In the genomic region with DNA sequence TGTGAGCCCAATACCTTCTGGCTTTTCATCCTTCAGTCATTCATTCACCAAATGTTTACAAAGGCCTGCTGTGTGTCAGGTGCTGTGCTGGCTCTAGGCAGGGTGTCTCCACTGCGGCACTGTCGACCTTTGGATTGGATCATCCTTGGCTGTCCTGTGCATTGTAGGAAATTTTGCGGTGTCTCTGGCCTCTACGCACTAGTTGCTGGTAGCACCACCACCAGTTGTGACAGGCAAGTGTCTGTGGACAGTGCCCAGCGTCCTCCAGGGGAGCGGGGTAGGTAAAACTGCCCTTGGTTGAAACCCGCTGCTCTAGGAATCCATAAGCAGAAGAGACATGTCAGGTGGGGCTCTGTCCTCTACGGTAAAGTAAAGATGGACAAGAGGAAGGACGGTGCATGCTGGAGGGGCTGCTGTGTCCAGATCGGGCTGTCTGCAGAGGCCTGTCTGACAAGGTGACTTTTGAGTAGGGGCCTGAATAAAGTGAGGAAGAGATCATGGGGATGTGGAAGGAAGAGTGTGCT, we compare ENCODE assay signal across 1 cellular context.
TF ChIP-seq lines count a peak whose summit lies in the region.

No MANE protein-coding gene starts in this region.

TF ChIP-seq in HepG2, 621 proteins besides CTCF, POLR2A, EP300 and RAD21 (continued from another document and continues in another):
- TF ChIP-seq, protein P1, sequence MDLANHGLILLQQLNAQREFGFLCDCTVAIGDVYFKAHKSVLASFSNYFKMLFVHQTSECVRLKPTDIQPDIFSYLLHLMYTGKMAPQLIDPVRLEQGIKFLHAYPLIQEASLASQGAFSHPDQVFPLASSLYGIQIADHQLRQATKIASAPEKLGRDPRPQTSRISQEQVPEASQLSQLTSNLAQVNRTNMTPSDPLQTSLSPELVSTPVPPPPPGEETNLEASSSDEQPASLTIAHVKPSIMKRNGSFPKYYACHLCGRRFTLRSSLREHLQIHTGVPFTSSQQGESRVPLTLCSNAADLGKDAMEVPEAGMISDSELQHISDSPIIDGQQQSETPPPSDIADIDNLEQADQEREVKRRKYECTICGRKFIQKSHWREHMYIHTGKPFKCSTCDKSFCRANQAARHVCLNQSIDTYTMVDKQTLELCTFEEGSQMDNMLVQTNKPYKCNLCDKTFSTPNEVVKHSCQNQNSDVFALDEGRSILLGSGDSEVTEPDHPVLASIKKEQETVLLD (CRISPR knock-in tag; IDR thresholded peaks at IDR 0.05; ENCODE audit: low read depth): no peak
- TF ChIP-seq CAMTA2 (CRISPR knock-in tag; IDR thresholded peaks at IDR 0.05; ENCODE audit: borderline replicate concordance) (no peak), ZNF264 (CRISPR knock-in tag; IDR thresholded peaks at IDR 0.05) (0 out of 2 replicates have a peak, but pooled peaks have one; percentile 47), SOX5 (CRISPR knock-in tag; IDR thresholded peaks at IDR 0.05; ENCODE audit: borderline replicate concordance) (peak; percentile 78), HNF4G (IDR thresholded peaks at IDR 0.05; ENCODE audit: borderline replicate concordance, low read depth, low read length) (peak; percentile 84), HNF4G (CRISPR knock-in tag; IDR thresholded peaks at IDR 0.05; ENCODE audit: borderline replicate concordance, low read depth) (peak; percentile 79; the same call in 1 of the 2 replicates), POLR2AphosphoS2 (IDR thresholded peaks at IDR 0.05; ENCODE audit: low read depth, low read length) (no peak), ARID2 (CRISPR knock-in tag; IDR thresholded peaks at IDR 0.05; ENCODE audit: borderline replicate concordance) (no peak), SIX4 (CRISPR knock-in tag; IDR thresholded peaks at IDR 0.05) (no peak), MATR3 (CRISPR knock-in tag; IDR thresholded peaks at IDR 0.05) (no peak), SP4 (CRISPR knock-in tag; IDR thresholded peaks at IDR 0.05) (peak; percentile 15; the same call in 1 of the 2 replicates), SRY (CRISPR knock-in tag; IDR thresholded peaks at IDR 0.05) (no peak), CCDC6 (CRISPR knock-in tag; IDR thresholded peaks at IDR 0.05) (0 out of 2 replicates have a peak, but pooled peaks have one; percentile 39), KDM1A (CRISPR knock-in tag; IDR thresholded peaks at IDR 0.05) (peak; percentile 89), RFXAP (CRISPR knock-in tag; IDR thresholded peaks at IDR 0.05; ENCODE audit: borderline replicate concordance) (peak; percentile 19; the same call in 1 of the 2 replicates), ZIK1 (CRISPR knock-in tag; IDR thresholded peaks at IDR 0.05; ENCODE audit: borderline replicate concordance, low read depth) (no peak), ZNF33A (CRISPR knock-in tag; IDR thresholded peaks at IDR 0.05; ENCODE audit: borderline replicate concordance) (no peak), CBX1 (IDR thresholded peaks at IDR 0.05; ENCODE audit: low read depth) (no peak), FOXA3 (CRISPR knock-in tag; IDR thresholded peaks at IDR 0.05) (peak; percentile 85), TGIF2 (CRISPR knock-in tag; IDR thresholded peaks at IDR 0.05) (no peak), LCORL (IDR thresholded peaks at IDR 0.05) (no peak), LCORL (CRISPR knock-in tag; IDR thresholded peaks at IDR 0.05) (peak; percentile 73; the same call in 1 of the 2 replicates), ZNF772 (CRISPR knock-in tag; IDR thresholded peaks at IDR 0.05) (no peak)
- TF ChIP-seq, protein P2, sequence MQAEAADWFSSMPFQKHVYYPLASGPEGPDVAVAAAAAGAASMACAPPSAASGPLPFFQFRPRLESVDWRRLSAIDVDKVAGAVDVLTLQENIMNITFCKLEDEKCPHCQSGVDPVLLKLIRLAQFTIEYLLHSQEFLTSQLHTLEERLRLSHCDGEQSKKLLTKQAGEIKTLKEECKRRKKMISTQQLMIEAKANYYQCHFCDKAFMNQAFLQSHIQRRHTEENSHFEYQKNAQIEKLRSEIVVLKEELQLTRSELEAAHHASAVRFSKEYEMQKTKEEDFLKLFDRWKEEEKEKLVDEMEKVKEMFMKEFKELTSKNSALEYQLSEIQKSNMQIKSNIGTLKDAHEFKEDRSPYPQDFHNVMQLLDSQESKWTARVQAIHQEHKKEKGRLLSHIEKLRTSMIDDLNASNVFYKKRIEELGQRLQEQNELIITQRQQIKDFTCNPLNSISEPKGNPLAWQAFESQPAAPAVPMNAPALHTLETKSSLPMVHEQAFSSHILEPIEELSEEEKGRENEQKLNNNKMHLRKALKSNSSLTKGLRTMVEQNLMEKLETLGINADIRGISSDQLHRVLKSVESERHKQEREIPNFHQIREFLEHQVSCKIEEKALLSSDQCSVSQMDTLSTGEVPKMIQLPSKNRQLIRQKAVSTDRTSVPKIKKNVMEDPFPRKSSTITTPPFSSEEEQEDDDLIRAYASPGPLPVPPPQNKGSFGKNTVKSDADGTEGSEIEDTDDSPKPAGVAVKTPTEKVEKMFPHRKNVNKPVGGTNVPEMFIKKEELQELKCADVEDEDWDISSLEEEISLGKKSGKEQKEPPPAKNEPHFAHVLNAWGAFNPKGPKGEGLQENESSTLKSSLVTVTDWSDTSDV (CRISPR knock-in tag; IDR thresholded peaks at IDR 0.05): no peak
- TF ChIP-seq, protein P3, sequence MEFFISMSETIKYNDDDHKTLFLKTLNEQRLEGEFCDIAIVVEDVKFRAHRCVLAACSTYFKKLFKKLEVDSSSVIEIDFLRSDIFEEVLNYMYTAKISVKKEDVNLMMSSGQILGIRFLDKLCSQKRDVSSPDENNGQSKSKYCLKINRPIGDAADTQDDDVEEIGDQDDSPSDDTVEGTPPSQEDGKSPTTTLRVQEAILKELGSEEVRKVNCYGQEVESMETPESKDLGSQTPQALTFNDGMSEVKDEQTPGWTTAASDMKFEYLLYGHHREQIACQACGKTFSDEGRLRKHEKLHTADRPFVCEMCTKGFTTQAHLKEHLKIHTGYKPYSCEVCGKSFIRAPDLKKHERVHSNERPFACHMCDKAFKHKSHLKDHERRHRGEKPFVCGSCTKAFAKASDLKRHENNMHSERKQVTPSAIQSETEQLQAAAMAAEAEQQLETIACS (CRISPR knock-in tag; IDR thresholded peaks at IDR 0.05): no peak
- TF ChIP-seq, protein P4, sequence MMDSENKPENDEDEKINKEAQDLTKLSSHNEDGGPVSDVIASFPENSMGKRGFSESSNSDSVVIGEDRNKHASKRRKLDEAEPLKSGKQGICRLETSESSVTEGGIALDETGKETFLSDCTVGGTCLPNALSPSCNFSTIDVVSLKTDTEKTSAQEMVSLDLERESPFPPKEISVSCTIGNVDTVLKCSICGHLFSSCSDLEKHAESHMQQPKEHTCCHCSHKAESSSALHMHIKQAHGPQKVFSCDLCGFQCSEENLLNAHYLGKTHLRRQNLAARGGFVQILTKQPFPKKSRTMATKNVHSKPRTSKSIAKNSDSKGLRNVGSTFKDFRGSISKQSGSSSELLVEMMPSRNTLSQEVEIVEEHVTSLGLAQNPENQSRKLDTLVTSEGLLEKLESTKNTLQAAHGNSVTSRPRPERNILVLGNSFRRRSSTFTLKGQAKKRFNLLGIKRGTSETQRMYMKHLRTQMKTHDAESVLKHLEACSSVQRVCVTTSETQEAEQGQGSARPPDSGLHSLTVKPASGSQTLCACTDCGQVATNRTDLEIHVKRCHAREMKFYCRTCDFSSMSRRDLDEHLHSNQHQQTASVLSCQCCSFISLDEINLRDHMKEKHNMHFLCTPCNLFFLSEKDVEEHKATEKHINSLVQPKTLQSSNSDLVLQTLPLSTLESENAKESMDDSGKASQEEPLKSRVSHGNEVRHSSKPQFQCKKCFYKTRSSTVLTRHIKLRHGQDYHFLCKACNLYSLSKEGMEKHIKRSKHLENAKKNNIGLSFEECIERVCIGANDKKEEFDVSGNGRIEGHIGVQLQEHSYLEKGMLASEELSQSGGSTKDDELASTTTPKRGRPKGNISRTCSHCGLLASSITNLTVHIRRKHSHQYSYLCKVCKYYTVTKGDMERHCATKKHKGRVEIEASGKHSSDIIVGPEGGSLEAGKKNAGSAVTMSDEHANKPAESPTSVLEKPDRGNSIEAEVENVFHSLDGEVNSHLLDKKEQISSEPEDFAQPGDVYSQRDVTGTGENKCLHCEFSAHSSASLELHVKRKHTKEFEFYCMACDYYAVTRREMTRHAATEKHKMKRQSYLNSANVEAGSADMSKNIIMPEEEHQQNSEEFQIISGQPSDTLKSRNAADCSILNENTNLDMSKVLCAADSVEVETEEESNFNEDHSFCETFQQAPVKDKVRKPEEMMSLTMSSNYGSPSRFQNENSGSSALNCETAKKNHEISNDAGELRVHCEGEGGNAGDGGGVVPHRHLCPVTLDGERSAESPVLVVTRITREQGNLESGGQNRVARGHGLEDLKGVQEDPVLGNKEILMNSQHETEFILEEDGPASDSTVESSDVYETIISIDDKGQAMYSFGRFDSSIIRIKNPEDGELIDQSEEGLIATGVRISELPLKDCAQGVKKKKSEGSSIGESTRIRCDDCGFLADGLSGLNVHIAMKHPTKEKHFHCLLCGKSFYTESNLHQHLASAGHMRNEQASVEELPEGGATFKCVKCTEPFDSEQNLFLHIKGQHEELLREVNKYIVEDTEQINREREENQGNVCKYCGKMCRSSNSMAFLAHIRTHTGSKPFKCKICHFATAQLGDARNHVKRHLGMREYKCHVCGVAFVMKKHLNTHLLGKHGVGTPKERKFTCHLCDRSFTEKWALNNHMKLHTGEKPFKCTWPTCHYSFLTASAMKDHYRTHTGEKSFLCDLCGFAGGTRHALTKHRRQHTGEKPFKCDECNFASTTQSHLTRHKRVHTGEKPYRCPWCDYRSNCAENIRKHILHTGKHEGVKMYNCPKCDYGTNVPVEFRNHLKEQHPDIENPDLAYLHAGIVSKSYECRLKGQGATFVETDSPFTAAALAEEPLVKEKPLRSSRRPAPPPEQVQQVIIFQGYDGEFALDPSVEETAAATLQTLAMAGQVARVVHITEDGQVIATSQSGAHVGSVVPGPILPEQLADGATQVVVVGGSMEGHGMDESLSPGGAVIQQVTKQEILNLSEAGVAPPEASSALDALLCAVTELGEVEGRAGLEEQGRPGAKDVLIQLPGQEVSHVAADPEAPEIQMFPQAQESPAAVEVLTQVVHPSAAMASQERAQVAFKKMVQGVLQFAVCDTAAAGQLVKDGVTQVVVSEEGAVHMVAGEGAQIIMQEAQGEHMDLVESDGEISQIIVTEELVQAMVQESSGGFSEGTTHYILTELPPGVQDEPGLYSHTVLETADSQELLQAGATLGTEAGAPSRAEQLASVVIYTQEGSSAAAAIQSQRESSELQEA (CRISPR knock-in tag; IDR thresholded peaks at IDR 0.05; ENCODE audit: not compliant biosample characterization): no peak
- TF ChIP-seq, protein P5, sequence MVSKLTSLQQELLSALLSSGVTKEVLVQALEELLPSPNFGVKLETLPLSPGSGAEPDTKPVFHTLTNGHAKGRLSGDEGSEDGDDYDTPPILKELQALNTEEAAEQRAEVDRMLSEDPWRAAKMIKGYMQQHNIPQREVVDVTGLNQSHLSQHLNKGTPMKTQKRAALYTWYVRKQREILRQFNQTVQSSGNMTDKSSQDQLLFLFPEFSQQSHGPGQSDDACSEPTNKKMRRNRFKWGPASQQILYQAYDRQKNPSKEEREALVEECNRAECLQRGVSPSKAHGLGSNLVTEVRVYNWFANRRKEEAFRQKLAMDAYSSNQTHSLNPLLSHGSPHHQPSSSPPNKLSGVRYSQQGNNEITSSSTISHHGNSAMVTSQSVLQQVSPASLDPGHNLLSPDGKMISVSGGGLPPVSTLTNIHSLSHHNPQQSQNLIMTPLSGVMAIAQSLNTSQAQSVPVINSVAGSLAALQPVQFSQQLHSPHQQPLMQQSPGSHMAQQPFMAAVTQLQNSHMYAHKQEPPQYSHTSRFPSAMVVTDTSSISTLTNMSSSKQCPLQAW (CRISPR knock-in tag; IDR thresholded peaks at IDR 0.05): no peak
- TF ChIP-seq, protein P6, sequence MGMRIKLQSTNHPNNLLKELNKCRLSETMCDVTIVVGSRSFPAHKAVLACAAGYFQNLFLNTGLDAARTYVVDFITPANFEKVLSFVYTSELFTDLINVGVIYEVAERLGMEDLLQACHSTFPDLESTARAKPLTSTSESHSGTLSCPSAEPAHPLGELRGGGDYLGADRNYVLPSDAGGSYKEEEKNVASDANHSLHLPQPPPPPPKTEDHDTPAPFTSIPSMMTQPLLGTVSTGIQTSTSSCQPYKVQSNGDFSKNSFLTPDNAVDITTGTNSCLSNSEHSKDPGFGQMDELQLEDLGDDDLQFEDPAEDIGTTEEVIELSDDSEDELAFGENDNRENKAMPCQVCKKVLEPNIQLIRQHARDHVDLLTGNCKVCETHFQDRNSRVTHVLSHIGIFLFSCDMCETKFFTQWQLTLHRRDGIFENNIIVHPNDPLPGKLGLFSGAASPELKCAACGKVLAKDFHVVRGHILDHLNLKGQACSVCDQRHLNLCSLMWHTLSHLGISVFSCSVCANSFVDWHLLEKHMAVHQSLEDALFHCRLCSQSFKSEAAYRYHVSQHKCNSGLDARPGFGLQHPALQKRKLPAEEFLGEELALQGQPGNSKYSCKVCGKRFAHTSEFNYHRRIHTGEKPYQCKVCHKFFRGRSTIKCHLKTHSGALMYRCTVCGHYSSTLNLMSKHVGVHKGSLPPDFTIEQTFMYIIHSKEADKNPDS (CRISPR knock-in tag; IDR thresholded peaks at IDR 0.05): no peak
- TF ChIP-seq, protein P7, sequence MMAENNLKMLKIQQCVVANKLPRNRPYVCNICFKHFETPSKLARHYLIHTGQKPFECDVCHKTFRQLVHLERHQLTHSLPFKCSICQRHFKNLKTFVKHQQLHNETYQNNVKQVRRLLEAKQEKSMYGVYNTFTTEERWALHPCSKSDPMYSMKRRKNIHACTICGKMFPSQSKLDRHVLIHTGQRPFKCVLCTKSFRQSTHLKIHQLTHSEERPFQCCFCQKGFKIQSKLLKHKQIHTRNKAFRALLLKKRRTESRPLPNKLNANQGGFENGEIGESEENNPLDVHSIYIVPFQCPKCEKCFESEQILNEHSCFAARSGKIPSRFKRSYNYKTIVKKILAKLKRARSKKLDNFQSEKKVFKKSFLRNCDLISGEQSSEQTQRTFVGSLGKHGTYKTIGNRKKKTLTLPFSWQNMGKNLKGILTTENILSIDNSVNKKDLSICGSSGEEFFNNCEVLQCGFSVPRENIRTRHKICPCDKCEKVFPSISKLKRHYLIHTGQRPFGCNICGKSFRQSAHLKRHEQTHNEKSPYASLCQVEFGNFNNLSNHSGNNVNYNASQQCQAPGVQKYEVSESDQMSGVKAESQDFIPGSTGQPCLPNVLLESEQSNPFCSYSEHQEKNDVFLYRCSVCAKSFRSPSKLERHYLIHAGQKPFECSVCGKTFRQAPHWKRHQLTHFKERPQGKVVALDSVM (CRISPR knock-in tag; IDR thresholded peaks at IDR 0.05): peak; percentile 56
- TF ChIP-seq, protein P8, sequence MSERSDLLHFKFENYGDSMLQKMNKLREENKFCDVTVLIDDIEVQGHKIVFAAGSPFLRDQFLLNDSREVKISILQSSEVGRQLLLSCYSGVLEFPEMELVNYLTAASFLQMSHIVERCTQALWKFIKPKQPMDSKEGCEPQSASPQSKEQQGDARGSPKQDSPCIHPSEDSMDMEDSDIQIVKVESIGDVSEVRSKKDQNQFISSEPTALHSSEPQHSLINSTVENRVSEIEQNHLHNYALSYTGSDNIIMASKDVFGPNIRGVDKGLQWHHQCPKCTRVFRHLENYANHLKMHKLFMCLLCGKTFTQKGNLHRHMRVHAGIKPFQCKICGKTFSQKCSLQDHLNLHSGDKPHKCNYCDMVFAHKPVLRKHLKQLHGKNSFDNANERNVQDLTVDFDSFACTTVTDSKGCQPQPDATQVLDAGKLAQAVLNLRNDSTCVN (CRISPR knock-in tag; IDR thresholded peaks at IDR 0.05; ENCODE audit: borderline replicate concordance): no peak; the same call in 1 of the 2 replicates
- TF ChIP-seq, protein P9, sequence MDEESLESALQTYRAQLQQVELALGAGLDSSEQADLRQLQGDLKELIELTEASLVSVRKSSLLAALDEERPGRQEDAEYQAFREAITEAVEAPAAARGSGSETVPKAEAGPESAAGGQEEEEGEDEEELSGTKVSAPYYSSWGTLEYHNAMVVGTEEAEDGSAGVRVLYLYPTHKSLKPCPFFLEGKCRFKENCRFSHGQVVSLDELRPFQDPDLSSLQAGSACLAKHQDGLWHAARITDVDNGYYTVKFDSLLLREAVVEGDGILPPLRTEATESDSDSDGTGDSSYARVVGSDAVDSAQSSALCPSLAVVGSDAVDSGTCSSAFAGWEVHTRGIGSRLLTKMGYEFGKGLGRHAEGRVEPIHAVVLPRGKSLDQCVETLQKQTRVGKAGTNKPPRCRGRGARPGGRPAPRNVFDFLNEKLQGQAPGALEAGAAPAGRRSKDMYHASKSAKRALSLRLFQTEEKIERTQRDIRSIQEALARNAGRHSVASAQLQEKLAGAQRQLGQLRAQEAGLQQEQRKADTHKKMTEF (CRISPR knock-in tag; IDR thresholded peaks at IDR 0.05): peak; percentile 77; the same call in 1 of the 2 replicates
